ENCODE assay signal across 5 cellular contexts in genomic region chr14:78573736-78574135, GRCh38.
DNase-seq lines count a peak whose midpoint lies in the region; ATAC-seq, FAIRE-seq and TF ChIP-seq lines count a peak whose summit lies in the region.
"Not testable (repeated sequence)": the region's sequence is repeated elsewhere in the genome, so short reads cannot be mapped to it uniquely, and the experiment has no call there.

No MANE protein-coding gene starts in this region.

- ATAC-seq in A549, K562: not testable (repeated sequence)

- H3K4me1 Mint-ChIP-seq in endodermal cell: not testable (repeated sequence)

- not testable (repeated sequence) for DNase-seq in A549 (ENCODE audit: low read depth in 1 of 2, low spot score in 1 of 2); K562 (ENCODE audit: extremely low read depth in 1 of 4, low spot score in 3 of 4); endodermal cell

- H3K36me3 Mint-ChIP-seq in endodermal cell (ENCODE audit: low read depth): not testable (repeated sequence)

- not testable (repeated sequence) for H3K9me3 ChIP-seq in A549; HEK293 (ENCODE audit: control insufficient read depth, insufficient read depth, low read depth, low read length); K562 (replicated peaks; ENCODE audit: control insufficient read depth, insufficient read depth, low read depth, low read length); iPS-18c (ENCODE audit: control insufficient read depth, insufficient read depth, low read length)
- peaks cover 38% of the 10 kb centered on the region for H3K9me3 ChIP-seq in endodermal cell (ENCODE audit: control insufficient read depth, low read length)

- not testable (repeated sequence) for H4K20me1 ChIP-seq in K562 (replicated peaks; ENCODE audit: control insufficient read depth, insufficient read depth, low read length)

- H3K9ac ChIP-seq in K562 (ENCODE audit: insufficient read depth in 1 of 2, low read depth in 2 of 2, low read length in 2 of 2); endodermal cell (ENCODE audit: extremely low read depth, low read length, poor library complexity, severe bottlenecking): not testable (repeated sequence)

- in situ Hi-C loops in K562 (cut with MboI): not testable (repeated sequence)

- not testable (repeated sequence) for H3K27ac ChIP-seq in A549; HEK293 (ENCODE audit: extremely low read depth, low read depth, low read length); K562 (ENCODE audit: extremely low read depth, low read depth, low read length); endodermal cell (ENCODE audit: low read depth, low read length)

- not testable (repeated sequence) for H2AFZ ChIP-seq in K562 (ENCODE audit: low read depth, low read length)

- POLR2A ChIA-PET in A549 (lab: Yijun Ruan, JAX); HEK293 (lab: Yijun Ruan, JAX); K562 (lab: Yijun Ruan, JAX): not testable (repeated sequence)

- TF ChIP-seq CTCF in A549 (IDR thresholded peaks at IDR 0.05); HEK293 (tag by site-specific recombination; IDR thresholded peaks at IDR 0.05); K562 (IDR thresholded peaks at IDR 0.05 in 2 of 3, conservative IDR thresholded peaks at IDR 0.05 in 1 of 3; ENCODE audit: insufficient read depth in 2 of 3, low read depth in 1 of 3, low read length in 3 of 3); endodermal cell (conservative IDR thresholded peaks at IDR 0.05): not testable (repeated sequence)

- WGBS in A549 (ENCODE audit: missing lambda C conversion rate): 57% methylated on average over 3 of the region's 3 CpGs
- 0% methylated on average over 1 of the region's 3 CpGs for WGBS in K562 (ENCODE audit: insufficient coverage, low coverage, missing lambda C conversion rate)
- WGBS in endodermal cell (ENCODE audit: insufficient coverage in 1 of 2, insufficient read length in 1 of 2), 2 experiments: 92 to 94% methylated on average over 3 of the region's 3 CpGs

- intact Hi-C loops in K562 (cut with micrococcal nuclease): not testable (repeated sequence)

- not testable (repeated sequence) for H3K79me2 ChIP-seq in K562 (ENCODE audit: control insufficient read depth, insufficient read depth, low read length)

- not testable (repeated sequence) for H3K27ac Mint-ChIP-seq in endodermal cell

- not testable (repeated sequence) for H3K4me1 ChIP-seq in A549; HEK293 (ENCODE audit: control insufficient read depth, insufficient read depth, low read length); K562 (replicated peaks in 1 of 2; ENCODE audit: control insufficient read depth in 2 of 2, insufficient read depth in 2 of 2, low read length in 2 of 2); endodermal cell (ENCODE audit: control insufficient read depth, insufficient read depth, low read length)

- not testable (repeated sequence) for TF ChIP-seq EP300 in A549 (IDR thresholded peaks at IDR 0.05); K562 (IDR thresholded peaks at IDR 0.05; ENCODE audit: low read length)

- H3K27me3 Mint-ChIP-seq in endodermal cell (ENCODE audit: insufficient read depth): not testable (repeated sequence)

- CTCF ChIA-PET in A549 (lab: Yijun Ruan, JAX); K562 (lab: Yijun Ruan, JAX; ENCODE audit: low intra/inter-chr PET ratio): not testable (repeated sequence)
- CTCF ChIA-PET in HEK293 (lab: Yijun Ruan, JAX): interaction anchor here (0.6 kb wide), 1 partner anchor 13 kb away, joined by 5 read pairs; no protein-coding TSS in a partner anchor

- TF ChIP-seq RAD21 in A549 (conservative IDR thresholded peaks at IDR 0.05 in 1 of 2, IDR thresholded peaks at IDR 0.05 in 1 of 2); K562 (CRISPR knock-in tag; conservative IDR thresholded peaks at IDR 0.05 in 1 of 2, IDR thresholded peaks at IDR 0.05 in 1 of 2): not testable (repeated sequence)

- not testable (repeated sequence) for TF ChIP-seq POLR2A in A549 (IDR thresholded peaks at IDR 0.05; ENCODE audit: low read length); K562 (conservative IDR thresholded peaks at IDR 0.05)

- H3K4me3 ChIP-seq in A549; HEK293 (ENCODE audit: low read depth, low read length); K562: not testable (repeated sequence)
- H3K4me3 ChIP-seq in endodermal cell (ENCODE audit: low read length) (peak overlapping the region; percentile 53), iPS-18c (ENCODE audit: insufficient read depth, low read depth, low read length) (0 out of 2 replicates have a peak overlapping the region, but pooled peaks have one; percentile 15)

- not testable (repeated sequence) for H3K4me3 Mint-ChIP-seq in endodermal cell

- not testable (repeated sequence) for H3K36me3 ChIP-seq in HEK293 (ENCODE audit: control insufficient read depth in 2 of 2, insufficient read depth in 1 of 2, low read length in 2 of 2); K562 (ENCODE audit: control insufficient read depth, insufficient read depth, low read length); endodermal cell (ENCODE audit: control insufficient read depth, insufficient read depth, low read length)

- not testable (repeated sequence) for FAIRE-seq in A549 (lab: Jason Lieb, UNC); K562 (lab: Jason Lieb, UNC)

- peaks cover 40% of the 10 kb centered on the region for H3K9me3 Mint-ChIP-seq in endodermal cell

- H3K9me1 ChIP-seq in K562 (ENCODE audit: control insufficient read depth, insufficient read depth, low read length): not testable (repeated sequence)

- not testable (repeated sequence) for H3K27me3 ChIP-seq in K562 (ENCODE audit: control insufficient read depth in 2 of 2, insufficient read depth in 2 of 2, low read length in 2 of 2); endodermal cell (ENCODE audit: control insufficient read depth, insufficient read depth, low read length, poor library complexity, severe bottlenecking)

- not testable (repeated sequence) for H3K4me2 ChIP-seq in A549; K562 (ENCODE audit: insufficient read depth, low read length)

- BruUV-seq in K562 (replicated peaks; lab: Mats Ljungman, UMichigan): not testable (repeated sequence)

TF ChIP-seq in A549, 52 proteins besides CTCF, POLR2A, EP300 and RAD21:
- peak; percentile 74 for TF ChIP-seq ZFP36 (IDR thresholded peaks at IDR 0.05; ENCODE audit: borderline replicate concordance, partially characterized antibody)
TF ChIP-seq in A549: peak in this region for 1; not testable (repeated sequence) for 51.

TF ChIP-seq in HEK293, 187 proteins besides CTCF, POLR2A, EP300 and RAD21:
- peak; percentile 83 for TF ChIP-seq ZNF585B (tag by site-specific recombination; IDR thresholded peaks at IDR 0.05)
TF ChIP-seq in HEK293: peak in this region for 1; not testable (repeated sequence) for 186.

TF ChIP-seq in K562, 482 proteins besides CTCF, POLR2A, EP300 and RAD21:
- peak; percentile 37 for TF ChIP-seq ZFP36 (IDR thresholded peaks at IDR 0.05; ENCODE audit: low read depth, low read length, partially characterized antibody)
